ENCODE assay signal across 18 cellular contexts in genomic region chr6:7546383-7546782, GRCh38. TPM values are rescaled to one million over a fixed set of nuclear protein-coding genes. Genes with fewer than 3 reads are reported as not detected.
A peak's percentile ranks its signal among the peaks of the same experiment; 100 is the strongest.
DNase-seq lines count a peak whose midpoint lies in the region; ATAC-seq, FAIRE-seq and TF ChIP-seq lines count a peak whose summit lies in the region.
"Had no signal": no experiment of that assay in that cellular context is flagged by ENCODE, and none has a peak within 500 bp of the region (broad histone marks: within the 10 kb centered on the region; RNA-seq: fewer than 3 reads in every experiment).

No MANE protein-coding gene starts in this region.

- no TSS peak for BruUV-seq in HepG2 (replicated peaks; lab: Mats Ljungman, UMichigan)

- H3K4me1 Mint-ChIP-seq in chondrocyte (ENCODE audit: low read depth) = peaks cover 72% of the 10 kb centered on the region
- H3K4me1 Mint-ChIP-seq in stimulated activated naive CD8-positive, alpha-beta T cell treated with anti-CD3 and anti-CD28 coated beads, Interleukin-15, amount 100 ng/mL, for 72 hours = peaks cover 11% of the 10 kb centered on the region

- no peak for TF ChIP-seq RAD21 in HepG2 (CRISPR knock-in tag; IDR thresholded peaks at IDR 0.05)

- TF ChIP-seq EP300 in HepG2 (IDR thresholded peaks at IDR 0.05; ENCODE audit: low read depth in 2 of 2, low read length in 2 of 2) (no peak), HepG2 (CRISPR knock-in tag; IDR thresholded peaks at IDR 0.05; ENCODE audit: borderline replicate concordance) (no peak)

- 95% methylated on average over 2 of the region's 2 CpGs for WGBS in HepG2 (ENCODE audit: low lambda C conversion rate)
- 70% methylated on average over 2 of the region's 2 CpGs for WGBS in right lobe of liver (ENCODE audit: insufficient coverage, low coverage, low lambda C conversion rate, missing lambda C conversion rate)

- no peaks in the 10 kb centered on the region for H3K9me3 Mint-ChIP-seq in chondrocyte (ENCODE audit: low read depth)
- no peaks in the 10 kb centered on the region for H3K9me3 Mint-ChIP-seq in stimulated activated naive CD8-positive, alpha-beta T cell treated with anti-CD3 and anti-CD28 coated beads, Interleukin-15, amount 100 ng/mL, for 72 hours

- peak overlapping the region; percentile 97 for H3K4me2 ChIP-seq in HepG2 (ENCODE audit: low read depth, low read length)

- no peak overlapping the region for H2AFZ ChIP-seq in HepG2 (ENCODE audit: low read length)

- no peak for TF ChIP-seq CTCF in HepG2 (CRISPR knock-in tag; IDR thresholded peaks at IDR 0.05)
- TF ChIP-seq CTCF in right lobe of liver (IDR thresholded peaks at IDR 0.05) = no peak
- no peak for TF ChIP-seq CTCF in chondrocyte (IDR thresholded peaks at IDR 0.05)

- peaks cover 17% of the 10 kb centered on the region for H3K36me3 Mint-ChIP-seq in chondrocyte (ENCODE audit: low read depth)

- no peaks in the 10 kb centered on the region for H3K27me3 Mint-ChIP-seq in chondrocyte (ENCODE audit: low read depth)
- peaks cover 75% of the 10 kb centered on the region for H3K27me3 Mint-ChIP-seq in stimulated activated naive CD8-positive, alpha-beta T cell treated with anti-CD3 and anti-CD28 coated beads, Interleukin-15, amount 100 ng/mL, for 72 hours

- peaks cover 0 to 3% of the 10 kb centered on the region in 2 experiments; a peak in 1 of 5 replicates for H3K27me3 ChIP-seq in HepG2 (ENCODE audit: control insufficient read depth in 1 of 2, insufficient read depth in 2 of 2, low read length in 2 of 2)
- no peaks in the 10 kb centered on the region for H3K27me3 ChIP-seq in right lobe of liver
- peaks cover 4 to 5% of the 10 kb centered on the region in 2 donors for H3K27me3 ChIP-seq in mucosa of rectum (ENCODE audit: control insufficient read depth in 2 of 2, insufficient read depth in 2 of 2, low read length in 2 of 2)

- peak overlapping the region; percentile 54 for H3K27ac Mint-ChIP-seq in chondrocyte (ENCODE audit: unreplicated experiment)
- H3K27ac Mint-ChIP-seq in stimulated activated naive CD8-positive, alpha-beta T cell treated with anti-CD3 and anti-CD28 coated beads, Interleukin-15, amount 100 ng/mL, for 72 hours = no peak overlapping the region

- in situ Hi-C loops in HepG2 (cut with HindIII; ENCODE audit: extremely low pct_ligation_motif_present, low pct_unique_long_range_greater_than_20kb) = no loop called here

- H3K27ac ChIP-seq in HepG2 (ENCODE audit: extremely low read length, insufficient read depth, low read length) (peak overlapping the region; percentile 90), right lobe of liver (peak overlapping the region in 1 of 3 donors; percentile 86), mucosa of rectum (ENCODE audit: low read depth in 2 of 2, low read length in 2 of 2) (peak overlapping the region; percentile 89 to 93)
- H3K27ac ChIP-seq: A549 had no signal

- no peak for DNase-seq in HepG2 (ENCODE audit: low spot score)
- no peak for DNase-seq in right lobe of liver
- no peak for DNase-seq in chondrocyte (ENCODE audit: low spot score)
- no peak for DNase-seq in stimulated activated naive CD8-positive, alpha-beta T cell treated with anti-CD3 and anti-CD28 coated beads, Interleukin-15, amount 100 ng/mL, for 72 hours
- no peak for DNase-seq in central memory CD4-positive, alpha-beta T cell
- no peak for DNase-seq in NCI-H774 (lab: John Stamatoyannopoulos, UW)
- DNase-seq: COR-L47, H7, Karpas-422, NCI-H1105 treated with DMSO at 0.1 percent for 48 hours, NCI-H187 treated with DMSO at 0.1 percent for 48 hours, NCI-H446 had no signal

- H3K4me3 ChIP-seq in HepG2 (replicated peaks in 1 of 3; ENCODE audit: insufficient read depth in 1 of 3, low read depth in 2 of 3, low read length in 3 of 3) = peak overlapping the region; percentile 41 to 100 (median 94); a peak in 4 of 6 replicates
- no peak overlapping the region for H3K4me3 ChIP-seq in right lobe of liver
- no peak overlapping the region for H3K4me3 ChIP-seq in mucosa of rectum (ENCODE audit: low read length in 2 of 2)
- H3K4me3 ChIP-seq: A549, GM12878 had no signal

- POLR2A ChIA-PET in HepG2 (lab: Yijun Ruan, JAX) = interaction anchor here (1.1 to 6.9 kb wide), 5 partner anchors 14 to 157 kb away, joined by 3 to 132 read pairs (median 7); partner anchors contain the start of genes CAGE1, RIOK1 and SNRNP48

- CTCF ChIA-PET in HepG2 (lab: Yijun Ruan, JAX; ENCODE audit: low intra/inter-chr PET ratio, low total read pairs) = no interaction called here

- H3K9me3 ChIP-seq in HepG2 (ENCODE audit: low read length) = no peaks in the 10 kb centered on the region
- H3K9me3 ChIP-seq in right lobe of liver = no peaks in the 10 kb centered on the region
- H3K9me3 ChIP-seq in mucosa of rectum (ENCODE audit: control insufficient read depth in 2 of 2, low read length in 2 of 2) = no peaks in the 10 kb centered on the region
- H3K9me3 ChIP-seq: A549 had no signal

- ATAC-seq in HepG2 (no peak), right lobe of liver (no peak), GM21737 (IDR thresholded peaks at IDR 0.05; ENCODE audit: unreplicated experiment) (no peak)
- no peak for ATAC-seq in stimulated activated naive CD8-positive, alpha-beta T cell treated with anti-CD3 and anti-CD28 coated beads, Interleukin-15, amount 100 ng/mL, for 72 hours
- ATAC-seq: A549, GM12878, PC-3 had no signal

- H3K36me3 ChIP-seq in HepG2 (replicated peaks in 1 of 2; ENCODE audit: control insufficient read depth in 1 of 2, insufficient read depth in 2 of 2, low read length in 2 of 2) (peaks cover 1 to 14% of the 10 kb centered on the region in 2 experiments; a peak in 3 of 5 replicates), right lobe of liver (no peaks in the 10 kb centered on the region), mucosa of rectum (ENCODE audit: control insufficient read depth in 2 of 2, insufficient read depth in 2 of 2, low read length in 2 of 2) (no peaks in the 10 kb centered on the region)

- no peak for TF ChIP-seq POLR2A in HepG2 (IDR thresholded peaks at IDR 0.05; ENCODE audit: insufficient read depth in 1 of 2, low read depth in 2 of 2, low read length in 2 of 2)
- no peak for TF ChIP-seq POLR2A in right lobe of liver (IDR thresholded peaks at IDR 0.05)

- peaks cover 71% of the 10 kb centered on the region for H3K4me1 ChIP-seq in HepG2 (ENCODE audit: insufficient read depth, low read length)
- H3K4me1 ChIP-seq in right lobe of liver = peaks cover 0 to 64% (median 23%) of the 10 kb centered on the region in 4 donors
- H3K4me1 ChIP-seq in mucosa of rectum (ENCODE audit: control insufficient read depth in 2 of 2, insufficient read depth in 2 of 2, low read length in 2 of 2) = peaks cover 26 to 44% of the 10 kb centered on the region in 2 donors

- intact Hi-C loops in HepG2 (cut with micrococcal nuclease; ENCODE audit: unreplicated experiment) (loop anchor here (10.0 kb wide), 1 partner anchor 382 kb away; no protein-coding TSS in a partner anchor), right lobe of liver (cut with DNase I) (no loop called here)

- H3K9ac ChIP-seq in HepG2 (ENCODE audit: insufficient read depth, low read depth, low read length) (peak overlapping the region; percentile 99), mucosa of rectum (ENCODE audit: low read depth in 1 of 2, low read length in 2 of 2) (no peak overlapping the region)

- FAIRE-seq in HepG2 (lab: Jason Lieb, UNC) = no peak
- FAIRE-seq: A549, GM12878, GM18507 had no signal

- peaks cover 86% of the 10 kb centered on the region for H3K79me2 ChIP-seq in HepG2 (ENCODE audit: insufficient read depth, low read length)

- peaks cover 15% of the 10 kb centered on the region for H4K20me1 ChIP-seq in HepG2 (ENCODE audit: insufficient read depth, low read length)

- H3K4me3 Mint-ChIP-seq in chondrocyte (ENCODE audit: unreplicated experiment) = no peak overlapping the region
- no peak overlapping the region for H3K4me3 Mint-ChIP-seq in stimulated activated naive CD8-positive, alpha-beta T cell treated with anti-CD3 and anti-CD28 coated beads, Interleukin-15, amount 100 ng/mL, for 72 hours

RNA-seq across cellular contexts. Expression of gene DSP, which starts 4.9 kb away (rescaled TPM):
- 89.8 and 133 TPM in 2 replicates for total RNA-seq in HepG2 (2016; rRNA removed; fragmentation: Illumina TruSeq; extraction: Trizol)
- total RNA-seq in HepG2 (2016; cell fraction: cytosol; rRNA removed; fragmentation: Illumina TruSeq; extraction: Trizol; ENCODE audit: low read depth) = 7.1 and 8.3 TPM in 2 replicates
- total RNA-seq in HepG2 (2016; cell fraction: insoluble cytoplasmic fraction; rRNA removed; fragmentation: Illumina TruSeq; extraction: Trizol) = 86.8 and 115 TPM in 2 replicates
- total RNA-seq in HepG2 (2016; cell fraction: membrane; rRNA removed; fragmentation: Illumina TruSeq; extraction: Trizol) = 25.8 and 26.4 TPM in 2 replicates
- 108 and 127 TPM in 2 replicates for total RNA-seq in HepG2 (2016; cell fraction: nucleus; rRNA removed; fragmentation: Illumina TruSeq; extraction: Trizol)
- polyA plus RNA-seq in HepG2 (2011; rRNA removed) = 101 and 117 TPM in 2 replicates
- polyA plus RNA-seq in HepG2 (2011; cell fraction: cytosol; rRNA removed) = 90.6 and 111 TPM in 2 replicates
- polyA plus RNA-seq in HepG2 (2011; cell fraction: nucleus; rRNA removed) = 212 and 239 TPM in 2 replicates
- polyA plus RNA-seq in HepG2 (2012) = 214 and 279 TPM in 2 replicates
- 1.6 and 1.8 TPM in 2 replicates for polyA plus RNA-seq in HepG2 (2016; cell fraction: cytosol; fragmentation: Illumina TruSeq; extraction: Trizol; ENCODE audit: low read depth)
- polyA plus RNA-seq in HepG2 (2016; cell fraction: insoluble cytoplasmic fraction; fragmentation: Illumina TruSeq; extraction: Trizol; ENCODE audit: low read depth) = 60.1 and 69.4 TPM in 2 replicates
- polyA plus RNA-seq in HepG2 (2016; cell fraction: membrane; fragmentation: Illumina TruSeq; extraction: Trizol; ENCODE audit: low read depth) = 3.9 and 5.4 TPM in 2 replicates
- 79.3 and 87.4 TPM in 2 replicates for polyA plus RNA-seq in HepG2 (2016; cell fraction: nucleus; fragmentation: Illumina TruSeq; extraction: Trizol; ENCODE audit: insufficient read depth, low read depth)
- 21.3 and 192 TPM in 2 replicates for polyA minus RNA-seq in HepG2 (2011; rRNA and poly(A)+ RNA removed; ENCODE audit: low replicate concordance)
- polyA minus RNA-seq in HepG2 (2011; cell fraction: cytosol; rRNA and poly(A)+ RNA removed) = 301 and 325 TPM in 2 replicates
- polyA minus RNA-seq in HepG2 (2011; cell fraction: nucleus; rRNA and poly(A)+ RNA removed) = 412 and 443 TPM in 2 replicates
- 10 to 100 TPM; 64.6 to 94.2 (median 82.1) TPM for total RNA-seq in right lobe of liver
- total RNA-seq in chondrocyte = 464 to 589 TPM (median 471 TPM) in 3 replicates

RNA-seq across cellular contexts. Expression of gene SNRNP48, which starts 43.6 kb away (rescaled TPM):
- total RNA-seq in HepG2 (2016; rRNA removed; fragmentation: Illumina TruSeq; extraction: Trizol) = 47.5 and 82.0 TPM in 2 replicates
- 4.5 and 5.3 TPM in 2 replicates for total RNA-seq in HepG2 (2016; cell fraction: cytosol; rRNA removed; fragmentation: Illumina TruSeq; extraction: Trizol; ENCODE audit: low read depth)
- total RNA-seq in HepG2 (2016; cell fraction: insoluble cytoplasmic fraction; rRNA removed; fragmentation: Illumina TruSeq; extraction: Trizol) = 53.2 and 86.1 TPM in 2 replicates
- total RNA-seq in HepG2 (2016; cell fraction: membrane; rRNA removed; fragmentation: Illumina TruSeq; extraction: Trizol) = 13.9 and 17.5 TPM in 2 replicates
- total RNA-seq in HepG2 (2016; cell fraction: nucleus; rRNA removed; fragmentation: Illumina TruSeq; extraction: Trizol) = 32.5 and 36.4 TPM in 2 replicates
- polyA plus RNA-seq in HepG2 (2011; rRNA removed) = 11.6 and 17.5 TPM in 2 replicates
- polyA plus RNA-seq in HepG2 (2011; cell fraction: cytosol; rRNA removed) = 7.7 and 8.9 TPM in 2 replicates
- 7.9 and 11.5 TPM in 2 replicates for polyA plus RNA-seq in HepG2 (2011; cell fraction: nucleus; rRNA removed)
- 12.4 and 15.5 TPM in 2 replicates for polyA plus RNA-seq in HepG2 (2012)
- 2.1 and 2.4 TPM in 2 replicates for polyA plus RNA-seq in HepG2 (2016; cell fraction: cytosol; fragmentation: Illumina TruSeq; extraction: Trizol; ENCODE audit: low read depth)
- 53.9 and 61.3 TPM in 2 replicates for polyA plus RNA-seq in HepG2 (2016; cell fraction: insoluble cytoplasmic fraction; fragmentation: Illumina TruSeq; extraction: Trizol; ENCODE audit: low read depth)
- 6.2 and 7.3 TPM in 2 replicates for polyA plus RNA-seq in HepG2 (2016; cell fraction: membrane; fragmentation: Illumina TruSeq; extraction: Trizol; ENCODE audit: low read depth)
- 40.0 and 41.7 TPM in 2 replicates for polyA plus RNA-seq in HepG2 (2016; cell fraction: nucleus; fragmentation: Illumina TruSeq; extraction: Trizol; ENCODE audit: insufficient read depth, low read depth)
- polyA minus RNA-seq in HepG2 (2011; rRNA and poly(A)+ RNA removed; ENCODE audit: low replicate concordance) = 7.8 and 10.6 TPM in 2 replicates
- 9.2 and 11.9 TPM in 2 replicates for polyA minus RNA-seq in HepG2 (2011; cell fraction: cytosol; rRNA and poly(A)+ RNA removed)
- polyA minus RNA-seq in HepG2 (2011; cell fraction: nucleus; rRNA and poly(A)+ RNA removed) = 28.1 and 32.1 TPM in 2 replicates
- total RNA-seq in right lobe of liver = 10 to 100 TPM in 1 of 6 experiments, 1 to 10 TPM in 5; 4.7 to 13.7 (median 7.0) TPM
- total RNA-seq in chondrocyte = 9.6 to 16.0 TPM (median 9.7 TPM) in 3 replicates

Comparison
In these comparisons a context has a peak if more than half of its experiments do, and no peak if none do; other contexts are left out.
1. H3K4me3 ChIP-seq: peak in HepG2 (3 of 3); none in right lobe of liver (0 of 3) and mucosa of rectum (0 of 2).